ENCODE assay signal across 19 cellular contexts in the genomic region with DNA sequence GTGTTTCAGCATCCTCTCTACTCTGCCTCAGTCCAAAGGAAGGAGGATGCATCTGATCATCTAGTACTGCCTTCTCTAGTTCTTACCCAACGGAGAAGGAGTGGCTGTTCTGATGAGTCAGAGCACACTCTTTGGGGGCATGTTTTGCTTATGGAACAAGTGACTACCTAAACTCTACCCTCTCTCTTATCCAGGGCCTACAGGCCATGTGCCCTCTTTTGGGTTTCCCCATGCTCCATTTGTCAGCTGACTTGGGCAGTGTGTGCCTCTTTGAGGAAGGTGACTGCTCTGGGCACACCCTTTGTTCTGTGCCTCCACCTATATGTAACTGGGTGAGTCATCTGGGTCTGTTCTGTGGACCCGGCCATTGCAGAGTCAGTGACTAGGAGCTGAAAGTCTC.
DNase-seq lines count a peak whose midpoint lies in the region; ATAC-seq and FAIRE-seq lines count a peak whose summit lies in the region.
"Had no signal": no experiment of that assay in that cellular context is flagged by ENCODE, and none has a peak within 500 bp of the region (broad histone marks: within the 10 kb centered on the region; RNA-seq: fewer than 3 reads in every experiment).

No MANE protein-coding gene starts in this region.

- H3K27me3 Mint-ChIP-seq in activated CD4-positive, alpha-beta T cell treated with anti-CD3 and anti-CD28 coated beads for 36 hours, result no peaks in the 10 kb centered on the region
- H3K27me3 Mint-ChIP-seq in activated CD4-positive, alpha-beta T cell treated with anti-CD3 and anti-CD28 coated beads, Interleukin-2, amount 10 ng/mL, durations not matched to agents 24 days and 14 days, result no peaks in the 10 kb centered on the region
- no peaks in the 10 kb centered on the region for H3K27me3 Mint-ChIP-seq in stimulated activated naive CD8-positive, alpha-beta T cell treated with anti-CD3 and anti-CD28 coated beads, Interleukin-15, amount 100 ng/mL, for 72 hours
- no peaks in the 10 kb centered on the region for H3K27me3 Mint-ChIP-seq in activated naive CD4-positive, alpha-beta T cell treated with anti-CD3 and anti-CD28 coated beads for 36 hours (ENCODE audit: low read depth)
- H3K27me3 Mint-ChIP-seq: CD4-positive, alpha-beta memory T cell; naive B cell; progenitor cell of endocrine pancreas had no signal

- ATAC-seq in activated CD4-positive, alpha-beta T cell treated with anti-CD3 and anti-CD28 coated beads for 36 hours, result peak; percentile 44
- ATAC-seq in stimulated activated naive CD8-positive, alpha-beta T cell treated with anti-CD3 and anti-CD28 coated beads, Interleukin-15, amount 100 ng/mL, for 72 hours, result peak; percentile 43
- no peak for ATAC-seq in GM18520 (IDR thresholded peaks at IDR 0.05; ENCODE audit: unreplicated experiment)

- no peak overlapping the region for H3K9ac ChIP-seq in adipocyte (ENCODE audit: low read length)

- POLR2A ChIA-PET in activated CD4-positive, alpha-beta T cell treated with anti-CD3 and anti-CD28 coated beads for 36 hours (lab: Charles Lee), result no interaction called here

- H3K4me3 Mint-ChIP-seq in activated CD4-positive, alpha-beta T cell treated with anti-CD3 and anti-CD28 coated beads for 36 hours, result no peak overlapping the region
- H3K4me3 Mint-ChIP-seq in activated CD4-positive, alpha-beta T cell treated with anti-CD3 and anti-CD28 coated beads, Interleukin-2, amount 10 ng/mL, durations not matched to agents 24 days and 14 days, result no peak overlapping the region
- H3K4me3 Mint-ChIP-seq in stimulated activated naive CD8-positive, alpha-beta T cell treated with anti-CD3 and anti-CD28 coated beads, Interleukin-15, amount 100 ng/mL, for 72 hours, result no peak overlapping the region
- no peak overlapping the region for H3K4me3 Mint-ChIP-seq in activated naive CD4-positive, alpha-beta T cell treated with anti-CD3 and anti-CD28 coated beads for 36 hours
- H3K4me3 Mint-ChIP-seq: CD4-positive, alpha-beta memory T cell; naive B cell had no signal

- H3K36me3 ChIP-seq in adipocyte (ENCODE audit: control insufficient read depth, insufficient read depth, low read length, severe bottlenecking), result no peaks in the 10 kb centered on the region
- H3K36me3 ChIP-seq: SJCRH30, spleen, upper lobe of left lung had no signal

- H3K9me3 Mint-ChIP-seq in activated CD4-positive, alpha-beta T cell treated with anti-CD3 and anti-CD28 coated beads for 36 hours (ENCODE audit: low read depth), result peaks cover 13% of the 10 kb centered on the region
- peaks cover 7% of the 10 kb centered on the region for H3K9me3 Mint-ChIP-seq in activated CD4-positive, alpha-beta T cell treated with anti-CD3 and anti-CD28 coated beads, Interleukin-2, amount 10 ng/mL, durations not matched to agents 24 days and 14 days
- H3K9me3 Mint-ChIP-seq in stimulated activated naive CD8-positive, alpha-beta T cell treated with anti-CD3 and anti-CD28 coated beads, Interleukin-15, amount 100 ng/mL, for 72 hours, result peaks cover 12 to 31% of the 10 kb centered on the region in 2 donors
- peaks cover 16% of the 10 kb centered on the region for H3K9me3 Mint-ChIP-seq in activated naive CD4-positive, alpha-beta T cell treated with anti-CD3 and anti-CD28 coated beads for 36 hours

- DNase-seq in activated CD4-positive, alpha-beta T cell treated with anti-CD3 and anti-CD28 coated beads for 36 hours, result peak; percentile 5
- no peak for DNase-seq in activated CD4-positive, alpha-beta T cell treated with anti-CD3 and anti-CD28 coated beads, Interleukin-2, amount 10 ng/mL, durations not matched to agents 24 days and 14 days
- DNase-seq in adipocyte (ENCODE audit: low read depth) (peak; percentile 24), fibroblast of the conjunctiva (ENCODE audit: low read depth) (peak; percentile 51), RCC 7860 (ENCODE audit: low spot score) (no peak)
- DNase-seq in stimulated activated naive CD8-positive, alpha-beta T cell treated with anti-CD3 and anti-CD28 coated beads, Interleukin-15, amount 100 ng/mL, for 72 hours, result no peak
- DNase-seq in activated naive CD4-positive, alpha-beta T cell treated with anti-CD3 and anti-CD28 coated beads for 36 hours, result no peak
- DNase-seq: 8988T; activated naive CD4-positive, alpha-beta T cell; CD4-positive, alpha-beta memory T cell; DMS79; naive B cell; NCI-H2029; SJCRH30; spleen; stimulated activated naive CD4-positive, alpha-beta T cell; upper lobe of left lung had no signal

- H3K36me3 Mint-ChIP-seq in activated CD4-positive, alpha-beta T cell treated with anti-CD3 and anti-CD28 coated beads for 36 hours (ENCODE audit: low read depth), result no peaks in the 10 kb centered on the region
- H3K36me3 Mint-ChIP-seq in activated CD4-positive, alpha-beta T cell treated with anti-CD3 and anti-CD28 coated beads, Interleukin-2, amount 10 ng/mL, durations not matched to agents 24 days and 14 days (ENCODE audit: low read depth), result no peaks in the 10 kb centered on the region
- no peaks in the 10 kb centered on the region for H3K36me3 Mint-ChIP-seq in activated naive CD4-positive, alpha-beta T cell treated with anti-CD3 and anti-CD28 coated beads for 36 hours (ENCODE audit: low read depth)
- H3K36me3 Mint-ChIP-seq: CD4-positive, alpha-beta memory T cell; naive B cell had no signal

- intact Hi-C loops in activated CD4-positive, alpha-beta T cell treated with anti-CD3 and anti-CD28 coated beads for 36 hours (cut with DNase I, micrococcal nuclease), result no loop called here
- intact Hi-C loops in activated CD4-positive, alpha-beta T cell treated with anti-CD3 and anti-CD28 coated beads, Interleukin-2, amount 10 ng/mL, durations not matched to agents 24 days and 14 days (cut with micrococcal nuclease), result no loop called here
- intact Hi-C loops in activated naive CD4-positive, alpha-beta T cell treated with anti-CD3 and anti-CD28 coated beads for 36 hours (cut with micrococcal nuclease), result no loop called here

- FAIRE-seq in RCC 7860 (lab: Jason Lieb, UNC), result no peak

- H3K9me3 ChIP-seq in adipocyte (ENCODE audit: control insufficient read depth, low read length), result no peaks in the 10 kb centered on the region

- CTCF ChIA-PET in activated CD4-positive, alpha-beta T cell treated with anti-CD3 and anti-CD28 coated beads for 36 hours (lab: Charles Lee), result no interaction called here
- CTCF ChIA-PET in activated naive CD4-positive, alpha-beta T cell treated with anti-CD3 and anti-CD28 coated beads for 36 hours (lab: Charles Lee), result no interaction called here

- peaks cover 6% of the 10 kb centered on the region for H3K4me1 ChIP-seq in adipocyte (ENCODE audit: control insufficient read depth, insufficient read depth, low read length)
- H3K4me1 ChIP-seq: spleen, upper lobe of left lung had no signal

- no peaks in the 10 kb centered on the region for H3K4me1 Mint-ChIP-seq in activated CD4-positive, alpha-beta T cell treated with anti-CD3 and anti-CD28 coated beads for 36 hours
- no peaks in the 10 kb centered on the region for H3K4me1 Mint-ChIP-seq in activated CD4-positive, alpha-beta T cell treated with anti-CD3 and anti-CD28 coated beads, Interleukin-2, amount 10 ng/mL, durations not matched to agents 24 days and 14 days
- H3K4me1 Mint-ChIP-seq in stimulated activated naive CD8-positive, alpha-beta T cell treated with anti-CD3 and anti-CD28 coated beads, Interleukin-15, amount 100 ng/mL, for 72 hours, result no peaks in the 10 kb centered on the region
- H3K4me1 Mint-ChIP-seq in activated naive CD4-positive, alpha-beta T cell treated with anti-CD3 and anti-CD28 coated beads for 36 hours (ENCODE audit: low read depth), result no peaks in the 10 kb centered on the region
- H3K4me1 Mint-ChIP-seq: CD4-positive, alpha-beta memory T cell; naive B cell had no signal

- H3K27ac Mint-ChIP-seq in activated CD4-positive, alpha-beta T cell treated with anti-CD3 and anti-CD28 coated beads for 36 hours, result no peak overlapping the region
- H3K27ac Mint-ChIP-seq in activated CD4-positive, alpha-beta T cell treated with anti-CD3 and anti-CD28 coated beads, Interleukin-2, amount 10 ng/mL, durations not matched to agents 24 days and 14 days, result no peak overlapping the region
- no peak overlapping the region for H3K27ac Mint-ChIP-seq in stimulated activated naive CD8-positive, alpha-beta T cell treated with anti-CD3 and anti-CD28 coated beads, Interleukin-15, amount 100 ng/mL, for 72 hours
- no peak overlapping the region for H3K27ac Mint-ChIP-seq in activated naive CD4-positive, alpha-beta T cell treated with anti-CD3 and anti-CD28 coated beads for 36 hours
- H3K27ac Mint-ChIP-seq: CD4-positive, alpha-beta memory T cell; naive B cell; progenitor cell of endocrine pancreas had no signal

- H3K4me3 ChIP-seq in adipocyte (ENCODE audit: low read length), result no peak overlapping the region
- H3K4me3 ChIP-seq: SJCRH30, spleen, upper lobe of left lung had no signal

- no peaks in the 10 kb centered on the region for H3K27me3 ChIP-seq in adipocyte (replicated peaks; ENCODE audit: control insufficient read depth, insufficient read depth, low read length)
- H3K27me3 ChIP-seq: SJCRH30, spleen, upper lobe of left lung had no signal

Comparison
In these comparisons a context has a peak if more than half of its experiments do, and no peak if none do; other contexts are left out.
1. DNase-seq: peak in activated CD4-positive, alpha-beta T cell treated with anti-CD3 and anti-CD28 coated beads for 36 hours (single experiment), adipocyte (single experiment) and fibroblast of the conjunctiva (single experiment); none in activated CD4-positive, alpha-beta T cell treated with anti-CD3 and anti-CD28 coated beads, Interleukin-2, amount 10 ng/mL, durations not matched to agents 24 days and 14 days (single experiment), stimulated activated naive CD8-positive, alpha-beta T cell treated with anti-CD3 and anti-CD28 coated beads, Interleukin-15, amount 100 ng/mL, for 72 hours (0 of 2), RCC 7860 (single experiment) and activated naive CD4-positive, alpha-beta T cell treated with anti-CD3 and anti-CD28 coated beads for 36 hours (single experiment).